ENCODE assay signal across 7 cellular contexts in the genomic region with DNA sequence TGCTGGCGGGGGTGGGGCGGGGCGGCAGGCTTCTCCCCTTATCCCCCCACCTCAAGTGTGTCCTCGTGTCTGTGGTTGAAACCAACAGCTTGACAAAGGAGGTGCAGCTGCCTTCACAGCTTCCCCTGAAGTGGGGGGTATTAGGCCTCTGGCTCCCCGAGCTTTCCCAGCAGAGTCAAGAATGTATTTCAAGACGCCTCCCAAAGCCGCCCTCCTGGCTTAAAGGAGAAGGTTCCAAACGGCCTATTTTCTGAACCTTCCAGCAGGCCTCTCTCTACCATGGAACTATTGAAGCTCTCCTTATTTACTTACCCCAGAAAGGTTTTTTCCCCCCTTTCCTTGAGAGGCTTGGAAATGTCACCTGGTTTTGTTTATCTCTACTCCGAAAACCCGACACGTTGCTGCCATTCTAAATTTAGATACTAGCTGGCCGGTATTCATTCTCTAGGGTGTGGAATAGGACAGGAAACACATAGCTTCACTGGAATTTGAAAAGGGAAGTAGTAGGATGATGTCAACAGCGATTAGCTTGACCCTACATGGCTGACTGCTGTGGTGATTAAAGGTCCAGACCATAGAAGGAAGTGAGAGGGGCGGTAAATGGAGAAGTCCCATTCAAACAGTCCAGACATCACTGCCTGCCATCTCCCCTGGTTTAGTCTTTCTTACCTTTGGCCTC. TPM values are rescaled to one million over a fixed set of nuclear protein-coding genes. Genes with fewer than 3 reads are reported as not detected.
DNase-seq lines count a peak whose midpoint lies in the region; ATAC-seq and TF ChIP-seq lines count a peak whose summit lies in the region.

No MANE protein-coding gene starts in this region.

- H3K36me3 ChIP-seq in KMS-11 (ENCODE audit: insufficient read depth): no peaks in the 10 kb centered on the region

- no peaks in the 10 kb centered on the region for H3K27me3 ChIP-seq in KMS-11 (ENCODE audit: insufficient read depth, low read depth)

- ATAC-seq in GM21576 (IDR thresholded peaks at IDR 0.05; ENCODE audit: unreplicated experiment) (peak; percentile 24), GM19324 (IDR thresholded peaks at IDR 0.05; ENCODE audit: low FRiP score, unreplicated experiment) (no peak)

- H3K9ac ChIP-seq in KMS-11: peak overlapping the region; percentile 69

- no peak overlapping the region for H3K4me3 ChIP-seq in KMS-11 (IDR thresholded peaks at IDR 0.05; ENCODE audit: insufficient read depth, low read depth, low read length)
- H3K4me3 ChIP-seq in fibroblast of villous mesenchyme (ENCODE audit: low read depth, low read length): peak overlapping the region; percentile 48

- H2AFZ ChIP-seq in KMS-11 (ENCODE audit: low read depth): peak overlapping the region; percentile 75

- peak overlapping the region; percentile 70 for H3K4me3 Mint-ChIP-seq in nephron progenitor cell

- DNase-seq in G401 (ENCODE audit: low spot score) (peak; percentile 77), fibroblast of villous mesenchyme (ENCODE audit: low read depth) (peak; percentile 88), nephron progenitor cell (no peak)

- H3K27ac Mint-ChIP-seq in nephron progenitor cell: peak overlapping the region; percentile 98

- no peaks in the 10 kb centered on the region for H3K9me3 Mint-ChIP-seq in nephron progenitor cell

- peaks cover 46% of the 10 kb centered on the region for H3K4me1 ChIP-seq in KMS-11 (ENCODE audit: low read depth, poor library complexity, severe bottlenecking)

- in situ Hi-C loops in G401 (cut with HindIII; ENCODE audit: low sequenced_read_pairs): no loop called here

- no peaks in the 10 kb centered on the region for H3K27me3 Mint-ChIP-seq in nephron progenitor cell (ENCODE audit: low read depth, poor library complexity)

- H3K4me2 ChIP-seq in KMS-11: peak overlapping the region; percentile 97

- peaks cover 43% of the 10 kb centered on the region for H3K79me2 ChIP-seq in KMS-11 (ENCODE audit: insufficient read depth, low read depth)

- H3K27ac ChIP-seq in KMS-11 (peak overlapping the region; percentile 84), VCaP (peak overlapping the region; percentile 87)

- no peaks in the 10 kb centered on the region for H3K36me3 Mint-ChIP-seq in nephron progenitor cell (ENCODE audit: low read depth)

- TF ChIP-seq CTCF in KMS-11 (conservative IDR thresholded peaks at IDR 0.05; ENCODE audit: low read depth, low read length): no peak; the same call in 1 of the 2 replicates
- no peak for TF ChIP-seq CTCF in VCaP (conservative IDR thresholded peaks at IDR 0.05)
- TF ChIP-seq CTCF in fibroblast of villous mesenchyme (IDR thresholded peaks at IDR 0.05; ENCODE audit: insufficient read depth, low read depth, low read length): no peak
- no peak for TF ChIP-seq CTCF in nephron progenitor cell (IDR thresholded peaks at IDR 0.05)

- peaks cover 33% of the 10 kb centered on the region for H4K20me1 ChIP-seq in KMS-11 (ENCODE audit: insufficient read depth)

- peaks cover 34% of the 10 kb centered on the region for H3K4me1 Mint-ChIP-seq in nephron progenitor cell

RNA-seq across cellular contexts. Expression of a gene that starts 0.7 kb away (rescaled TPM):
- 45.5 and 101 TPM in 2 replicates for total RNA-seq in G401 (2014; rRNA removed; shearing (Covaris generic))
- 315 and 388 TPM in 2 replicates for total RNA-seq in fibroblast of villous mesenchyme
